ENCODE assay signal across 1 cellular context in the genomic region with DNA sequence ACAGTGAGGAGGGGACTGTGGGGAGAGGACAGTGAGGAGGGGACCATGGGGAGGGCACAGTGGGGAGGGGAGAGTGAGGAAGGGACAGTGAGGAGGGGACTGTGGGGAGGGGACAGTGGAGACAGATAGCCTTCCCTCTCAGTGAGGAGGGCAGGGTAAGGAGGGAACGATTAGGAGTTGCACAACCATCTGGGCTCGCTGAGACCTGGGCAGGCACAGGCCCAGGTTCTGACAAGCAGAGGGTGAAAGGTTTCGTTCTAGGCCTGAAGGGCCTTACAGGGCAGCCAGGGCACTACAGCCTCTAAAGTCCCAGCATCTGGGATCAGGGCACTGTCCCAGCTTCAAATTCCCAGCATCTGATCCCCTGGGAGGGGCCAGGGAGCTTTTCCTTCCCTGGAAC.
TF ChIP-seq lines count a peak whose summit lies in the region.

No MANE protein-coding gene starts in this region.

TF ChIP-seq in K562, 482 proteins besides CTCF, POLR2A, EP300 and RAD21:
- peak; percentile 82 for TF ChIP-seq CEBPB (tag; IDR thresholded peaks at IDR 0.05)
TF ChIP-seq in K562: peak in this region for 1; not testable (repeated sequence) for 481.
